35 cellular contexts compared by ENCODE assay signal in genomic region chr5:119054082-119054481, GRCh38.
"Had no signal": no experiment of that assay in that cellular context is flagged by ENCODE, and none has a peak within 500 bp of the region (broad histone marks: within the 10 kb centered on the region; RNA-seq: fewer than 3 reads in every experiment).

No MANE protein-coding gene starts in this region.

- H3K4me2 ChIP-seq: KMS-11 had no signal

- H3K36me3 ChIP-seq: MG63 had no signal

- DNase-seq: Karpas-422, Kasumi-1, MG63, MM.1S, MV-4-11, NCI-H1048, NCI-H1092, NCI-H1092 treated with DMSO at 0.1 percent for 48 hours, NCI-H1105, NCI-H1105 treated with DMSO at 0.1 percent for 48 hours, NCI-H1417, NCI-H1417 treated with DMSO at 0.1 percent for 48 hours, NCI-H1436, NCI-H1436 treated with DMSO at 0.1 percent for 48 hours, NCI-H146, NCI-H1694, NCI-H1694 treated with DMSO at 0.1 percent for 48 hours, NCI-H187, NCI-H187 treated with DMSO at 0.1 percent for 48 hours, NCI-H1930, NCI-H2029, NCI-H2029 treated with DMSO at 0.1 percent for 48 hours, NCI-H2081, NCI-H2081 treated with DMSO at 0.1 percent for 48 hours, NCI-H2107, NCI-H2171, NCI-H2171 treated with DMSO at 0.1 percent for 48 hours, NCI-H2227 treated with DMSO at 0.1 percent for 48 hours, NCI-H226, NCI-H345, NCI-H446, NCI-H446 treated with DMSO at 0.1 percent for 48 hours, NCI-H510A, NCI-H510A treated with DMSO at 0.1 percent for 48 hours had no signal

- H3K27me3 ChIP-seq: MG63 had no signal

- H3K4me3 ChIP-seq: MG63 had no signal

- H3K9me3 ChIP-seq: MG63 had no signal

- H3K9ac ChIP-seq: KMS-11 had no signal

- H3K27ac ChIP-seq: KMS-11 had no signal
